Comparison of ENCODE assay signal across 9 cellular contexts in genomic region chr13:73417012-73417615, GRCh38.
DNase-seq lines count a peak whose midpoint lies in the region; ATAC-seq, FAIRE-seq and TF ChIP-seq lines count a peak whose summit lies in the region.
"Had no signal": no experiment of that assay in that cellular context is flagged by ENCODE, and none has a peak within 500 bp of the region (broad histone marks: within the 10 kb centered on the region; RNA-seq: fewer than 3 reads in every experiment).

No MANE protein-coding gene starts in this region.

- CTCF ChIA-PET in HEK293 (lab: Yijun Ruan, JAX) = no interaction called here
- CTCF ChIA-PET in activated CD8-positive, alpha-beta T cell treated with anti-CD3 and anti-CD28 coated beads for 36 hours (lab: Charles Lee) = no interaction called here

- H3K4me1 Mint-ChIP-seq in activated CD8-positive, alpha-beta T cell treated with anti-CD3 and anti-CD28 coated beads for 36 hours (ENCODE audit: low read depth) = peaks cover 5% of the 10 kb centered on the region

- TF ChIP-seq CTCF in HEK293 (tag by site-specific recombination; IDR thresholded peaks at IDR 0.05) = no peak
- peak; percentile 35 for TF ChIP-seq CTCF in kidney (IDR thresholded peaks at IDR 0.05; ENCODE audit: borderline replicate concordance, extremely low read depth, insufficient read depth)
- no peak for TF ChIP-seq CTCF in activated CD8-positive, alpha-beta T cell treated with anti-CD3 and anti-CD28 coated beads for 36 hours (IDR thresholded peaks at IDR 0.05)

- no peak for ATAC-seq in activated CD8-positive, alpha-beta T cell treated with anti-CD3 and anti-CD28 coated beads for 36 hours
- no peak for ATAC-seq in HG02763 (IDR thresholded peaks at IDR 0.05; ENCODE audit: unreplicated experiment)

- DNase-seq in EL (peak; percentile 21), RPMI8226 (peak; percentile 6), kidney (no peak), posterior cingulate gyrus (no peak), HUDEP-2 (lab: John Stamatoyannopoulos, UW; ENCODE audit: unreplicated experiment in 76 of 76) (no peak)
- DNase-seq in activated CD8-positive, alpha-beta T cell treated with anti-CD3 and anti-CD28 coated beads for 36 hours = no peak
- DNase-seq: amniotic stem cell had no signal

- H3K9me3 Mint-ChIP-seq in activated CD8-positive, alpha-beta T cell treated with anti-CD3 and anti-CD28 coated beads for 36 hours = no peaks in the 10 kb centered on the region

- H3K36me3 ChIP-seq in HEK293 (ENCODE audit: control insufficient read depth in 2 of 2, insufficient read depth in 1 of 2, low read length in 2 of 2) (no peaks in the 10 kb centered on the region), kidney (ENCODE audit: control insufficient read depth in 1 of 2, insufficient read depth in 2 of 2, low read length in 2 of 2) (no peaks in the 10 kb centered on the region)

- H3K9ac ChIP-seq in kidney (ENCODE audit: low read length in 2 of 2) = no peak overlapping the region

- no peak overlapping the region for H3K4me3 Mint-ChIP-seq in activated CD8-positive, alpha-beta T cell treated with anti-CD3 and anti-CD28 coated beads for 36 hours

- POLR2A ChIA-PET in HEK293 (lab: Yijun Ruan, JAX) = no interaction called here
- POLR2A ChIA-PET in activated CD8-positive, alpha-beta T cell treated with anti-CD3 and anti-CD28 coated beads for 36 hours (lab: Charles Lee) = no interaction called here

- H3K4me3 ChIP-seq in HEK293 (ENCODE audit: low read depth, low read length) = no peak overlapping the region
- H3K4me3 ChIP-seq in kidney (ENCODE audit: low read length in 2 of 2) = no peak overlapping the region

- H3K36me3 Mint-ChIP-seq in activated CD8-positive, alpha-beta T cell treated with anti-CD3 and anti-CD28 coated beads for 36 hours (ENCODE audit: low read depth) = no peaks in the 10 kb centered on the region

- no peaks in the 10 kb centered on the region for H3K9me3 ChIP-seq in HEK293 (ENCODE audit: control insufficient read depth, insufficient read depth, low read depth, low read length)
- no peaks in the 10 kb centered on the region for H3K9me3 ChIP-seq in kidney (ENCODE audit: control insufficient read depth in 1 of 2, low read length in 2 of 2)

- no peak overlapping the region for H3K27ac ChIP-seq in HEK293 (ENCODE audit: extremely low read depth, low read depth, low read length)
- H3K27ac ChIP-seq in kidney (ENCODE audit: low read depth in 2 of 2, low read length in 2 of 2) = no peak overlapping the region

- H3K27ac Mint-ChIP-seq in activated CD8-positive, alpha-beta T cell treated with anti-CD3 and anti-CD28 coated beads for 36 hours = no peak overlapping the region

- no peaks in the 10 kb centered on the region for H3K4me1 ChIP-seq in HEK293 (ENCODE audit: control insufficient read depth, insufficient read depth, low read length)
- no peaks in the 10 kb centered on the region for H3K4me1 ChIP-seq in kidney (ENCODE audit: control insufficient read depth in 1 of 2, insufficient read depth in 1 of 2, low read depth in 1 of 2, low read length in 2 of 2)

- H3K27me3 Mint-ChIP-seq in activated CD8-positive, alpha-beta T cell treated with anti-CD3 and anti-CD28 coated beads for 36 hours = no peaks in the 10 kb centered on the region

- intact Hi-C loops in kidney (cut with DNase I) = no loop called here
- intact Hi-C loops in activated CD8-positive, alpha-beta T cell treated with anti-CD3 and anti-CD28 coated beads for 36 hours (cut with micrococcal nuclease) = no loop called here
- intact Hi-C loops in posterior cingulate gyrus (cut with DNase I) = no loop called here

- FAIRE-seq in kidney (lab: Jason Lieb, UNC) = no peak

TF ChIP-seq in HEK293, 187 proteins besides CTCF, POLR2A, EP300 and RAD21:
- TF ChIP-seq OSR2 (tag by site-specific recombination; IDR thresholded peaks at IDR 0.05) (no peak), ZNF157 (tag by site-specific recombination; IDR thresholded peaks at IDR 0.05) (no peak), ZNF223 (tag by site-specific recombination; IDR thresholded peaks at IDR 0.05) (no peak), ZNF488 (tag by site-specific recombination; IDR thresholded peaks at IDR 0.05) (no peak), ZNF248 (tag by site-specific recombination; IDR thresholded peaks at IDR 0.05) (no peak), ZNF654 (tag by site-specific recombination; IDR thresholded peaks at IDR 0.05; ENCODE audit: low read depth) (peak; percentile 16; the same call in 1 of the 2 replicates), ZNF146 (tag by site-specific recombination; IDR thresholded peaks at IDR 0.05) (no peak)
- TF ChIP-seq, protein P1, sequence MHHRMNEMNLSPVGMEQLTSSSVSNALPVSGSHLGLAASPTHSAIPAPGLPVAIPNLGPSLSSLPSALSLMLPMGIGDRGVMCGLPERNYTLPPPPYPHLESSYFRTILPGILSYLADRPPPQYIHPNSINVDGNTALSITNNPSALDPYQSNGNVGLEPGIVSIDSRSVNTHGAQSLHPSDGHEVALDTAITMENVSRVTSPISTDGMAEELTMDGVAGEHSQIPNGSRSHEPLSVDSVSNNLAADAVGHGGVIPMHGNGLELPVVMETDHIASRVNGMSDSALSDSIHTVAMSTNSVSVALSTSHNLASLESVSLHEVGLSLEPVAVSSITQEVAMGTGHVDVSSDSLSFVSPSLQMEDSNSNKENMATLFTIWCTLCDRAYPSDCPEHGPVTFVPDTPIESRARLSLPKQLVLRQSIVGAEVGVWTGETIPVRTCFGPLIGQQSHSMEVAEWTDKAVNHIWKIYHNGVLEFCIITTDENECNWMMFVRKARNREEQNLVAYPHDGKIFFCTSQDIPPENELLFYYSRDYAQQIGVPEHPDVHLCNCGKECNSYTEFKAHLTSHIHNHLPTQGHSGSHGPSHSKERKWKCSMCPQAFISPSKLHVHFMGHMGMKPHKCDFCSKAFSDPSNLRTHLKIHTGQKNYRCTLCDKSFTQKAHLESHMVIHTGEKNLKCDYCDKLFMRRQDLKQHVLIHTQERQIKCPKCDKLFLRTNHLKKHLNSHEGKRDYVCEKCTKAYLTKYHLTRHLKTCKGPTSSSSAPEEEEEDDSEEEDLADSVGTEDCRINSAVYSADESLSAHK (tag by site-specific recombination; IDR thresholded peaks at IDR 0.05) = no peak
- TF ChIP-seq, protein P2, sequence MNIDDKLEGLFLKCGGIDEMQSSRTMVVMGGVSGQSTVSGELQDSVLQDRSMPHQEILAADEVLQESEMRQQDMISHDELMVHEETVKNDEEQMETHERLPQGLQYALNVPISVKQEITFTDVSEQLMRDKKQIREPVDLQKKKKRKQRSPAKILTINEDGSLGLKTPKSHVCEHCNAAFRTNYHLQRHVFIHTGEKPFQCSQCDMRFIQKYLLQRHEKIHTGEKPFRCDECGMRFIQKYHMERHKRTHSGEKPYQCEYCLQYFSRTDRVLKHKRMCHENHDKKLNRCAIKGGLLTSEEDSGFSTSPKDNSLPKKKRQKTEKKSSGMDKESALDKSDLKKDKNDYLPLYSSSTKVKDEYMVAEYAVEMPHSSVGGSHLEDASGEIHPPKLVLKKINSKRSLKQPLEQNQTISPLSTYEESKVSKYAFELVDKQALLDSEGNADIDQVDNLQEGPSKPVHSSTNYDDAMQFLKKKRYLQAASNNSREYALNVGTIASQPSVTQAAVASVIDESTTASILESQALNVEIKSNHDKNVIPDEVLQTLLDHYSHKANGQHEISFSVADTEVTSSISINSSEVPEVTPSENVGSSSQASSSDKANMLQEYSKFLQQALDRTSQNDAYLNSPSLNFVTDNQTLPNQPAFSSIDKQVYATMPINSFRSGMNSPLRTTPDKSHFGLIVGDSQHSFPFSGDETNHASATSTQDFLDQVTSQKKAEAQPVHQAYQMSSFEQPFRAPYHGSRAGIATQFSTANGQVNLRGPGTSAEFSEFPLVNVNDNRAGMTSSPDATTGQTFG (tag by site-specific recombination; IDR thresholded peaks at IDR 0.05; ENCODE audit: borderline replicate concordance) = no peak

Comparison
In these comparisons a context has a peak if more than half of its experiments do, and no peak if none do; other contexts are left out.
1. DNase-seq: peak in EL (single experiment) and RPMI8226 (single experiment); none in kidney (single experiment), activated CD8-positive, alpha-beta T cell treated with anti-CD3 and anti-CD28 coated beads for 36 hours (single experiment), posterior cingulate gyrus (0 of 10) and HUDEP-2 (0 of 76).